In genomic region chr7:128069367-128070364, GRCh38 we compare ENCODE assay signal across 23 cellular contexts. TPM values are rescaled to one million over a fixed set of nuclear protein-coding genes. Genes with fewer than 3 reads are reported as not detected.
DNase-seq lines count a peak whose midpoint lies in the region; ATAC-seq, FAIRE-seq and TF ChIP-seq lines count a peak whose summit lies in the region.
"Had no signal": no experiment of that assay in that cellular context is flagged by ENCODE, and none has a peak within 500 bp of the region (broad histone marks: within the 10 kb centered on the region; RNA-seq: fewer than 3 reads in every experiment).

No MANE protein-coding gene starts in this region.

- H3K27me3 Mint-ChIP-seq in activated naive CD8-positive, alpha-beta T cell = no peaks in the 10 kb centered on the region
- H3K27me3 Mint-ChIP-seq in activated naive CD8-positive, alpha-beta T cell treated with anti-CD3 and anti-CD28 coated beads, Interleukin-2, amount 50 U/mL, for 24 hours = no peaks in the 10 kb centered on the region
- no peaks in the 10 kb centered on the region for H3K27me3 Mint-ChIP-seq in CD4-positive, alpha-beta T cell

- H3K27ac ChIP-seq in K562 (ENCODE audit: extremely low read depth, low read depth, low read length) (no peak overlapping the region), lower lobe of right lung (no peak overlapping the region)
- H3K27ac ChIP-seq in CD4-positive, alpha-beta T cell (ENCODE audit: low read depth, low read length) = no peak overlapping the region
- H3K27ac ChIP-seq: C4-2B, KMS-11, PC-9, SK-N-MC had no signal

- H3K36me3 ChIP-seq in K562 (ENCODE audit: control insufficient read depth, insufficient read depth, low read length) = peaks cover 41% of the 10 kb centered on the region; the same call in 2 of the 3 replicates
- peaks cover 6% of the 10 kb centered on the region for H3K36me3 ChIP-seq in lower lobe of right lung

- 0 out of 2 replicates have a peak, but pooled peaks cover 5% of the 10 kb centered on the region for H4K20me1 ChIP-seq in K562 (replicated peaks; ENCODE audit: control insufficient read depth, insufficient read depth, low read length)

- peaks cover 0 to 5% of the 10 kb centered on the region in 2 experiments; a peak in 1 of 5 replicates for H3K4me1 ChIP-seq in K562 (replicated peaks in 1 of 2; ENCODE audit: control insufficient read depth in 2 of 2, insufficient read depth in 2 of 2, low read length in 2 of 2)
- H3K4me1 ChIP-seq in lower lobe of right lung = peaks cover 6% of the 10 kb centered on the region

- H3K4me3 ChIP-seq in K562 (no peak overlapping the region), lower lobe of right lung (no peak overlapping the region)
- H3K4me3 ChIP-seq: PC-9, SK-N-MC had no signal

- CTCF ChIA-PET in K562 (lab: Yijun Ruan, JAX; ENCODE audit: low intra/inter-chr PET ratio) = no interaction called here
- CTCF ChIA-PET in CD4-positive, alpha-beta T cell (lab: Charles Lee) = no interaction called here

- H3K9me3 ChIP-seq in K562 (replicated peaks; ENCODE audit: control insufficient read depth, insufficient read depth, low read depth, low read length) (no peaks in the 10 kb centered on the region), lower lobe of right lung (no peaks in the 10 kb centered on the region)
- H3K9me3 ChIP-seq in CD4-positive, alpha-beta T cell (ENCODE audit: control insufficient read depth, low read length) = no peaks in the 10 kb centered on the region

- no peak for DNase-seq in activated naive CD8-positive, alpha-beta T cell treated with anti-CD3 and anti-CD28 coated beads, Interleukin-2, amount 50 U/mL, for 24 hours
- DNase-seq in K562 (ENCODE audit: extremely low read depth in 1 of 4, low spot score in 3 of 4) = no peak
- no peak for DNase-seq in lower lobe of right lung
- DNase-seq in CD4-positive, alpha-beta T cell = no peak
- no peak for DNase-seq in iPS-NIHi11 (ENCODE audit: low spot score)
- DNase-seq: H9, HFFc6, NCI-H1092 treated with DMSO at 0.1 percent for 48 hours, NCI-H1436 treated with DMSO at 0.1 percent for 48 hours, NCI-H1930, NCI-H226, NCI-H510A treated with DMSO at 0.1 percent for 48 hours, NCI-H748 treated with DMSO at 0.1 percent for 48 hours, PC-9, RPMI8226, SHP77 treated with DMSO at 0.1 percent for 48 hours had no signal

- intact Hi-C loops in K562 (cut with micrococcal nuclease) (no loop called here), lower lobe of right lung (cut with DNase I) (no loop called here)
- intact Hi-C loops in CD4-positive, alpha-beta T cell (cut with DNase I, micrococcal nuclease) = no loop called here

- no peak for TF ChIP-seq EP300 in K562 (IDR thresholded peaks at IDR 0.05; ENCODE audit: low read length)

- POLR2A ChIA-PET in K562 (lab: Yijun Ruan, JAX) = interaction anchor here (1.0 to 1.4 kb wide), 3 partner anchors 7 to 17 kb away, joined by 3 to 6 read pairs (median 4); no protein-coding TSS in a partner anchor
- POLR2A ChIA-PET in CD4-positive, alpha-beta T cell (lab: Charles Lee) = interaction anchor here (0.6 to 2.1 kb wide), 3 partner anchors 11 to 275 kb away, joined by 3 to 12 read pairs (median 3); no protein-coding TSS in a partner anchor

- H3K27ac Mint-ChIP-seq in activated naive CD8-positive, alpha-beta T cell = peak overlapping the region; percentile 58
- no peak overlapping the region for H3K27ac Mint-ChIP-seq in activated naive CD8-positive, alpha-beta T cell treated with anti-CD3 and anti-CD28 coated beads, Interleukin-2, amount 50 U/mL, for 24 hours
- H3K27ac Mint-ChIP-seq in CD4-positive, alpha-beta T cell = no peak overlapping the region
- H3K27ac Mint-ChIP-seq: HFFc6 had no signal

- H3K79me2 ChIP-seq in K562 (ENCODE audit: control insufficient read depth, insufficient read depth, low read length) = no peaks in the 10 kb centered on the region

- H3K9me1 ChIP-seq in K562 (ENCODE audit: control insufficient read depth, insufficient read depth, low read length) = no peaks in the 10 kb centered on the region

- no peak for ATAC-seq in activated naive CD8-positive, alpha-beta T cell treated with anti-CD3 and anti-CD28 coated beads, Interleukin-2, amount 50 U/mL, for 24 hours
- no peak for ATAC-seq in K562
- ATAC-seq in lower lobe of right lung = peak; percentile 68 to 76
- no peak for ATAC-seq in CD4-positive, alpha-beta T cell (ENCODE audit: poor library complexity)
- ATAC-seq in HG03097 (IDR thresholded peaks at IDR 0.05; ENCODE audit: low FRiP score, unreplicated experiment) = no peak
- no peak for ATAC-seq in HG02588 (IDR thresholded peaks at IDR 0.05; ENCODE audit: unreplicated experiment)

- peaks cover 11% of the 10 kb centered on the region for H3K36me3 Mint-ChIP-seq in activated naive CD8-positive, alpha-beta T cell
- H3K36me3 Mint-ChIP-seq in activated naive CD8-positive, alpha-beta T cell treated with anti-CD3 and anti-CD28 coated beads, Interleukin-2, amount 50 U/mL, for 24 hours (ENCODE audit: low read depth) = peaks cover 4% of the 10 kb centered on the region
- H3K36me3 Mint-ChIP-seq in CD4-positive, alpha-beta T cell (ENCODE audit: low read depth) = no peaks in the 10 kb centered on the region

- no peak for TF ChIP-seq RAD21 in K562 (CRISPR knock-in tag; conservative IDR thresholded peaks at IDR 0.05 in 1 of 2, IDR thresholded peaks at IDR 0.05 in 1 of 2)

- TF ChIP-seq CTCF in K562 (IDR thresholded peaks at IDR 0.05 in 2 of 3, conservative IDR thresholded peaks at IDR 0.05 in 1 of 3; ENCODE audit: insufficient read depth in 2 of 3, low read depth in 1 of 3, low read length in 3 of 3) = no peak
- TF ChIP-seq CTCF in lower lobe of right lung (IDR thresholded peaks at IDR 0.05) = no peak
- no peak for TF ChIP-seq CTCF in CD4-positive, alpha-beta T cell (IDR thresholded peaks at IDR 0.05)

- in situ Hi-C loops in K562 (cut with MboI) = no loop called here

- peaks cover 42% of the 10 kb centered on the region for H3K4me1 Mint-ChIP-seq in activated naive CD8-positive, alpha-beta T cell (ENCODE audit: low read depth)
- peaks cover 26% of the 10 kb centered on the region for H3K4me1 Mint-ChIP-seq in activated naive CD8-positive, alpha-beta T cell treated with anti-CD3 and anti-CD28 coated beads, Interleukin-2, amount 50 U/mL, for 24 hours
- peaks cover 57% of the 10 kb centered on the region for H3K4me1 Mint-ChIP-seq in CD4-positive, alpha-beta T cell (ENCODE audit: low read depth)

- WGBS in K562 (ENCODE audit: insufficient coverage, low coverage, missing lambda C conversion rate) = 91% methylated on average over 8 of the region's 8 CpGs

- no peaks in the 10 kb centered on the region for H3K9me3 Mint-ChIP-seq in activated naive CD8-positive, alpha-beta T cell (ENCODE audit: low read depth)
- H3K9me3 Mint-ChIP-seq in activated naive CD8-positive, alpha-beta T cell treated with anti-CD3 and anti-CD28 coated beads, Interleukin-2, amount 50 U/mL, for 24 hours = no peaks in the 10 kb centered on the region
- H3K9me3 Mint-ChIP-seq in CD4-positive, alpha-beta T cell = no peaks in the 10 kb centered on the region
- H3K9me3 Mint-ChIP-seq: H9, HFFc6 had no signal

- no peak overlapping the region for H3K4me2 ChIP-seq in K562 (ENCODE audit: insufficient read depth, low read length)
- H3K4me2 ChIP-seq: KMS-11, PC-9 had no signal

- no peak for TF ChIP-seq POLR2A in K562 (conservative IDR thresholded peaks at IDR 0.05)

- H3K27me3 ChIP-seq in K562 (ENCODE audit: control insufficient read depth in 2 of 2, insufficient read depth in 2 of 2, low read length in 2 of 2) = no peaks in the 10 kb centered on the region
- no peaks in the 10 kb centered on the region for H3K27me3 ChIP-seq in lower lobe of right lung (ENCODE audit: low read depth)
- no peaks in the 10 kb centered on the region for H3K27me3 ChIP-seq in CD4-positive, alpha-beta T cell (ENCODE audit: control insufficient read depth, insufficient read depth, low read length)

- no peak overlapping the region for H2AFZ ChIP-seq in K562 (ENCODE audit: low read depth, low read length)
- H2AFZ ChIP-seq: PC-9 had no signal

- no peak for FAIRE-seq in K562 (lab: Jason Lieb, UNC)

- H3K4me3 Mint-ChIP-seq in activated naive CD8-positive, alpha-beta T cell = no peak overlapping the region
- no peak overlapping the region for H3K4me3 Mint-ChIP-seq in activated naive CD8-positive, alpha-beta T cell treated with anti-CD3 and anti-CD28 coated beads, Interleukin-2, amount 50 U/mL, for 24 hours
- no peak overlapping the region for H3K4me3 Mint-ChIP-seq in CD4-positive, alpha-beta T cell
- H3K4me3 Mint-ChIP-seq: H9, HFFc6 had no signal

- no TSS peak for BruUV-seq in K562 (replicated peaks; lab: Mats Ljungman, UMichigan)

- no peak overlapping the region for H3K9ac ChIP-seq in K562 (ENCODE audit: insufficient read depth in 1 of 2, low read depth in 2 of 2, low read length in 2 of 2)
- H3K9ac ChIP-seq: KMS-11 had no signal

TF ChIP-seq in K562, 482 proteins besides CTCF, POLR2A, EP300 and RAD21 (continues in another document):
- no peak for TF ChIP-seq HSF4 (CRISPR knock-in tag; IDR thresholded peaks at IDR 0.05; ENCODE audit: borderline replicate concordance)
- 0 out of 2 replicates have a peak, but pooled peaks have one; percentile 11 for TF ChIP-seq STAG1 (CRISPR knock-in tag; IDR thresholded peaks at IDR 0.05; ENCODE audit: borderline replicate concordance)
- no peak for TF ChIP-seq CEBPG (CRISPR knock-in tag; IDR thresholded peaks at IDR 0.05)
- TF ChIP-seq CEBPG (tag; conservative IDR thresholded peaks at IDR 0.05 in 1 of 2, IDR thresholded peaks at IDR 0.05 in 1 of 2) = 0 out of 4 replicates have a peak, but pooled peaks of 1 of the 2 experiments have one; percentile 19

RNA-seq across cellular contexts. Expression of gene LRRC4, which starts 38.4 kb away (rescaled TPM):
- total RNA-seq in K562 (2011; cell fraction: chromatin; rRNA removed; ENCODE audit: low replicate concordance) = not detected in 2 replicates
- total RNA-seq in K562 (2011; cell fraction: nucleolus; rRNA removed) = not detected in 2 replicates
- total RNA-seq in K562 (2011; cell fraction: nucleoplasm; rRNA removed) = not detected in 2 replicates
- total RNA-seq in K562 (2014; rRNA removed) = not detected in 2 replicates
- total RNA-seq in K562 (2014; rRNA removed; fragmentation: Illumina TruSeq; extraction: Trizol) = not detected in 2 replicates
- not detected in 2 replicates for total RNA-seq in K562 (2015; rRNA removed; fragmentation: Illumina TruSeq; extraction: Trizol)
- 0.07 TPM in 1 of 2 replicates, not detected in the other for total RNA-seq in K562 (2021)
- not detected in 2 replicates for polyA plus RNA-seq in K562 (2011; rRNA removed)
- not detected in 2 replicates for polyA plus RNA-seq in K562 (2011; cell fraction: cytosol; rRNA removed)
- not detected in 2 replicates for polyA plus RNA-seq in K562 (2011; cell fraction: nucleus; rRNA removed)
- 0.07 and 0.21 TPM in 2 replicates for polyA plus RNA-seq in K562 (2012)
- polyA plus RNA-seq in K562 (2014; fragmentation: Illumina TruSeq; extraction: Trizol) = not detected in 2 replicates
- under 1 TPM in 1 of 2 experiments, not detected in 1; 0.04 TPM for polyA plus RNA-seq in K562 (2014; fragmentation: Nextera tagmentation; extraction: Ambion mirVana)
- 0.11 TPM in 1 of 2 replicates, not detected in the other for polyA plus RNA-seq in K562 (2014; rRNA removed)
- not detected in 2 replicates for polyA minus RNA-seq in K562 (2011; rRNA and poly(A)+ RNA removed)
- polyA minus RNA-seq in K562 (2011; cell fraction: cytosol; rRNA and poly(A)+ RNA removed) = not detected in 2 replicates
- not detected in 2 replicates for polyA minus RNA-seq in K562 (2011; cell fraction: nucleus; rRNA and poly(A)+ RNA removed)
- 12.8 TPM for total RNA-seq in lower lobe of right lung
- total RNA-seq in CD4-positive, alpha-beta T cell = 1 to 10 TPM; 1.1 to 1.6 TPM
- total RNA-seq: HT1080 had no signal

Comparison
In these comparisons a context has a peak if more than half of its experiments do, and no peak if none do; other contexts are left out.
1. ATAC-seq: peak in lower lobe of right lung (2 of 2); none in activated naive CD8-positive, alpha-beta T cell treated with anti-CD3 and anti-CD28 coated beads, Interleukin-2, amount 50 U/mL, for 24 hours (single experiment), K562 (single experiment), CD4-positive, alpha-beta T cell (single experiment), HG03097 (single experiment) and HG02588 (single experiment).